Comparison of ENCODE assay signal across 1 cellular context in the genomic region with DNA sequence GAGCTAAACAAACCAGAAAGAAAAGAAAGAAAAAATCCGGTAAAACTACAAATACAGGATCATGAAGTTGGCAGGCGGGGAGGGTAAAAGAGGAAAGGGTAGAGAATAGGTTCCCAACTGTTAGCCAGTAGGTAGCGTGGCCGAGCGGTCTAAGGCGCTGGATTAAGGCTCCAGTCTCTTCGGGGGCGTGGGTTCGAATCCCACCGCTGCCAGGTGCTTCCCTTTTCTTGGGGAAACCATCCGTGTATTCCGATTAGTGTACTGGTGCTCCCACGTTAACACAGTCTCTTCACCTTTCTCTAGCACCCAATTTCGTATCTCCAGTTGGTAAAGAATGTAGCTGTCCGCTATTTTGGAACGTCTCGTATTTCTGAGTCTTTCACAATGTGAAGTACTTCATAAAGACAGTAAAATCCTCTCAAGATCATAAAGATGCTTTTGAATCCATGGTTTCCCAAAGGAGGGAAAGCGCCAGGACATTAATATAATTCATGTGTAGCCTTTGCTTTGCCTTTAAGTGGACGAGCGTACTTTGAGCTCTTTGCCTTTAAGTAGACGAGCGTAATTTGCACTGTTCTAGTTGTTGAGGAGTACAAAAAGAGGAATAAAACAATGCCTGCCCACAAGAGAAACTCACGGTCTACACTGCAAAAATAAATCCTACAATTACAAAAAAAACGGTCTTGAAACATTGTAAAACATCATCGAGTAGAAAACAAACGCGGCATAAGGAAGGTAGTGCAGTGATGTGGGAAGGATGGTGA.
TF ChIP-seq lines count a peak whose summit lies in the region.

No MANE protein-coding gene starts in this region.

TF ChIP-seq in GM23338, 12 proteins besides CTCF, POLR2A, EP300 and RAD21 (continued from another document):
- TF ChIP-seq, protein P1, sequence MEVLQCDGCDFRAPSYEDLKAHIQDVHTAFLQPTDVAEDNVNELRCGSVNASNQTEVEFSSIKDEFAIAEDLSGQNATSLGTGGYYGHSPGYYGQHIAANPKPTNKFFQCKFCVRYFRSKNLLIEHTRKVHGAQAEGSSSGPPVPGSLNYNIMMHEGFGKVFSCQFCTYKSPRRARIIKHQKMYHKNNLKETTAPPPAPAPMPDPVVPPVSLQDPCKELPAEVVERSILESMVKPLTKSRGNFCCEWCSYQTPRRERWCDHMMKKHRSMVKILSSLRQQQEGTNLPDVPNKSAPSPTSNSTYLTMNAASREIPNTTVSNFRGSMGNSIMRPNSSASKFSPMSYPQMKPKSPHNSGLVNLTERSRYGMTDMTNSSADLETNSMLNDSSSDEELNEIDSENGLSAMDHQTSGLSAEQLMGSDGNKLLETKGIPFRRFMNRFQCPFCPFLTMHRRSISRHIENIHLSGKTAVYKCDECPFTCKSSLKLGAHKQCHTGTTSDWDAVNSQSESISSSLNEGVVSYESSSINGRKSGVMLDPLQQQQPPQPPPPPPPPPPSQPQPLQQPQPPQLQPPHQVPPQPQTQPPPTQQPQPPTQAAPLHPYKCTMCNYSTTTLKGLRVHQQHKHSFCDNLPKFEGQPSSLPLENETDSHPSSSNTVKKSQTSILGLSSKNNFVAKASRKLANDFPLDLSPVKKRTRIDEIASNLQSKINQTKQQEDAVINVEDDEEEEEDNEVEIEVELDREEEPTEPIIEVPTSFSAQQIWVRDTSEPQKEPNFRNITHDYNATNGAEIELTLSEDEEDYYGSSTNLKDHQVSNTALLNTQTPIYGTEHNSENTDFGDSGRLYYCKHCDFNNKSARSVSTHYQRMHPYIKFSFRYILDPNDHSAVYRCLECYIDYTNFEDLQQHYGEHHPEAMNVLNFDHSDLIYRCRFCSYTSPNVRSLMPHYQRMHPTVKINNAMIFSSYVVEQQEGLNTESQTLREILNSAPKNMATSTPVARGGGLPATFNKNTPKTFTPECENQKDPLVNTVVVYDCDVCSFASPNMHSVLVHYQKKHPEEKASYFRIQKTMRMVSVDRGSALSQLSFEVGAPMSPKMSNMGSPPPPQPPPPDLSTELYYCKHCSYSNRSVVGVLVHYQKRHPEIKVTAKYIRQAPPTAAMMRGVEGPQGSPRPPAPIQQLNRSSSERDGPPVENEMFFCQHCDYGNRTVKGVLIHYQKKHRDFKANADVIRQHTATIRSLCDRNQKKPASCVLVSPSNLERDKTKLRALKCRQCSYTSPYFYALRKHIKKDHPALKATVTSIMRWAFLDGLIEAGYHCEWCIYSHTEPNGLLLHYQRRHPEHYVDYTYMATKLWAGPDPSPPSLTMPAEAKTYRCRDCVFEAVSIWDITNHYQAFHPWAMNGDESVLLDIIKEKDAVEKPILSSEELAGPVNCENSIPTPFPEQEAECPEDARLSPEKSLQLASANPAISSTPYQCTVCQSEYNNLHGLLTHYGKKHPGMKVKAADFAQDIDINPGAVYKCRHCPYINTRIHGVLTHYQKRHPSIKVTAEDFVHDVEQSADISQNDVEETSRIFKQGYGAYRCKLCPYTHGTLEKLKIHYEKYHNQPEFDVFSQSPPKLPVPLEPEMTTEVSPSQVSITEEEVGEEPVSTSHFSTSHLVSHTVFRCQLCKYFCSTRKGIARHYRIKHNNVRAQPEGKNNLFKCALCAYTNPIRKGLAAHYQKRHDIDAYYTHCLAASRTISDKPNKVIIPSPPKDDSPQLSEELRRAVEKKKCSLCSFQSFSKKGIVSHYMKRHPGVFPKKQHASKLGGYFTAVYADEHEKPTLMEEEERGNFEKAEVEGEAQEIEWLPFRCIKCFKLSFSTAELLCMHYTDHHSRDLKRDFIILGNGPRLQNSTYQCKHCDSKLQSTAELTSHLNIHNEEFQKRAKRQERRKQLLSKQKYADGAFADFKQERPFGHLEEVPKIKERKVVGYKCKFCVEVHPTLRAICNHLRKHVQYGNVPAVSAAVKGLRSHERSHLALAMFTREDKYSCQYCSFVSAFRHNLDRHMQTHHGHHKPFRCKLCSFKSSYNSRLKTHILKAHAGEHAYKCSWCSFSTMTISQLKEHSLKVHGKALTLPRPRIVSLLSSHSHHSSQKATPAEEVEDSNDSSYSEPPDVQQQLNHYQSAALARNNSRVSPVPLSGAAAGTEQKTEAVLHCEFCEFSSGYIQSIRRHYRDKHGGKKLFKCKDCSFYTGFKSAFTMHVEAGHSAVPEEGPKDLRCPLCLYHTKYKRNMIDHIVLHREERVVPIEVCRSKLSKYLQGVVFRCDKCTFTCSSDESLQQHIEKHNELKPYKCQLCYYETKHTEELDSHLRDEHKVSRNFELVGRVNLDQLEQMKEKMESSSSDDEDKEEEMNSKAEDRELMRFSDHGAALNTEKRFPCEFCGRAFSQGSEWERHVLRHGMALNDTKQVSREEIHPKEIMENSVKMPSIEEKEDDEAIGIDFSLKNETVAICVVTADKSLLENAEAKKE (CRISPR knock-in tag; IDR thresholded peaks at IDR 0.05): no peak
- TF ChIP-seq JUNB (IDR thresholded peaks at IDR 0.05; ENCODE audit: unreplicated experiment): no peak
